8 cellular contexts compared by ENCODE assay signal in the genomic region with DNA sequence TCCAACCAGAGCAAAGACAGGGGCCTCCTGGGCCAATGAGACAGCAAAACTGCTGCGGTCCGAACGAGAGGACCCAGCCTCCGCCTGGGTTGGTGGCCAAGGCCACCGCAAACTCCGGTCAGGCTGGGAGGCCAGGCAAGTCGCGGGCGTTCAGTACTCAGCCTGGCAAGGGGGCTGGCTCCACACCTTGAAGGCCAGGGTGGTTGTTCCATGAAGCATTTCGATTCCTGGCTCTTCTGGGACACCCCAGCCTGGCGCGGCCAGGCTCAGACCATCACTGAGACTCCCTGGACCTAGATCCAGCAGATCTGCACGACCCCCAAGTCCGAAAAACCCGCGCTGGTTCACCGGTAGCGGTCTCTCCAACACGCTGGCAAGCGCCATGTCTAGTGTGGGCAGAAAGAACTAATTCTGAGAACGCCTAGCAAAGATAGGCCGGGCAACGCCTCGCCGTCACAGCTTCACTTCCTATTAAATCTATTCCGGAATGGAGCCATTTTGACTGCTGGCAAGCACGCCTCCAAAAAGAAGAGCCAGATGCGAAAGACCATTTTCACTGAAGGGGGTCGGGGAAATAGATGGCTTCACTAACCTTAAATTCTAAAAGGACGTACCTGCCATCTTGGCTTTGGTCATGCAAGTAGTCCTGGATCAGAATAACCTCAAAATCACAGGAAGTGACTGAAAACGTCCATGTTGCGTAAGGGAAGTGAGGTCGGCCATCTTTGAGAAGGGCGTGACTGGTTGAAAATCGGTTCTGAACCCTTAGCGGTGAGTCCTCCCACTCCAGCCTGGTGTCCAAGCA. TPM values are rescaled to one million over a fixed set of nuclear protein-coding genes. Genes with fewer than 3 reads are reported as not detected.
DNase-seq lines count a peak whose midpoint lies in the region; ATAC-seq, FAIRE-seq and TF ChIP-seq lines count a peak whose summit lies in the region.

A gene (minus strand): TSS at position 403 of the 805 bp plus-strand sequence. CDS start 19 bp downstream, at position 384.

- peak; percentile 95 for FAIRE-seq in GM18507 (lab: Jason Lieb, UNC)
- FAIRE-seq in GM12878 (lab: Jason Lieb, UNC) = peak; percentile 100

- intact Hi-C loops in GM12878 (cut with micrococcal nuclease; ENCODE audit: unreplicated experiment) = no loop called here

- SMC1A ChIA-PET in GM12878 (lab: Charles Lee; ENCODE audit: uncharacterized antibody, unreplicated experiment) = interaction anchor here (0.6 to 1.8 kb wide), 4 partner anchors 13 to 58 kb away, joined by 3 to 7 read pairs (median 4); no protein-coding TSS in a partner anchor

- TF ChIP-seq CTCF in GM12878 (IDR thresholded peaks at IDR 0.05 in 2 of 3, conservative IDR thresholded peaks at IDR 0.05 in 1 of 3; ENCODE audit: control insufficient read depth in 2 of 3, extremely low read depth in 1 of 3, insufficient read depth in 1 of 3, low read depth in 3 of 3, low read length in 3 of 3) = no peak

- in situ Hi-C loops in GM12878 (cut with MboI) = no loop called here

- H3K9ac ChIP-seq in SK-N-MC (ENCODE audit: insufficient read length) (peak within 1 kb of the TSS; percentile 96), GM12878 (ENCODE audit: control insufficient read depth, insufficient read depth, low read length) (peak within 1 kb of the TSS; percentile 96), iPS-15b (ENCODE audit: low read depth, low read length) (peak within 1 kb of the TSS; percentile 99)

- H3K9me3 ChIP-seq in SK-N-MC (ENCODE audit: low read depth, low read length) (no peaks in the 10 kb centered on the region), GM12878 (replicated peaks; ENCODE audit: control insufficient read depth, insufficient read depth, low read length) (no peaks in the 10 kb centered on the region), iPS-15b (ENCODE audit: control insufficient read depth, insufficient read depth, low read length) (no peaks in the 10 kb centered on the region)

- CTCF ChIA-PET in GM12878 (lab: Yijun Ruan, JAX) = interaction anchor here (0.8 to 3.6 kb wide), 8 partner anchors 22 to 120 kb away, joined by 3 to 16 read pairs (median 5); no protein-coding TSS in a partner anchor

- POLR2A ChIA-PET in GM12878 (lab: Charles Lee) = interaction anchor here (0.6 to 1.0 kb wide), 3 partner anchors 28 to 99 kb away, joined by 3 to 4 read pairs (median 3); no protein-coding TSS in a partner anchor

- WGBS in GM12878 (ENCODE audit: insufficient coverage, insufficient replicate concordance, low lambda C conversion rate, missing lambda C conversion rate) = under 1% methylated on average over 36 of the region's 36 CpGs

- peak within 1 kb of the TSS; percentile 85 for H3K4me2 ChIP-seq in GM12878 (ENCODE audit: control insufficient read depth, insufficient read depth)

- RAD21 ChIA-PET in GM12878 (lab: Charles Lee; ENCODE audit: unreplicated experiment) = interaction anchor here (0.6 to 2.5 kb wide), 5 partner anchors 23 to 48 kb away, joined by 3 to 13 read pairs (median 5); no protein-coding TSS in a partner anchor

- H3K4me1 ChIP-seq in GM12878 (ENCODE audit: control insufficient read depth, insufficient read depth, low read length) = peaks cover 6% of the 10 kb centered on the region
- peaks cover 10% of the 10 kb centered on the region for H3K4me1 ChIP-seq in iPS-15b (ENCODE audit: control insufficient read depth, insufficient read depth, low read length)

- H3K27ac ChIP-seq in SK-N-MC = peak within 1 kb of the TSS; percentile 98
- H3K27ac ChIP-seq in GM12878 (ENCODE audit: control insufficient read depth, insufficient read depth) = peak within 1 kb of the TSS; percentile 92
- H3K27ac ChIP-seq in skin epidermis = peak within 1 kb of the TSS; percentile 85 to 99 (median 95)

- peak within 1 kb of the TSS; percentile 99 for H2AFZ ChIP-seq in GM12878 (ENCODE audit: control insufficient read depth, low read depth, low read length)

- TF ChIP-seq EP300 in GM12878 (IDR thresholded peaks at IDR 0.05; ENCODE audit: borderline replicate concordance in 1 of 2, control insufficient read depth in 1 of 2, low read depth in 2 of 2, low read length in 2 of 2) = no peak

- H3K36me3 ChIP-seq in SK-N-MC (ENCODE audit: insufficient read depth, low read length) = peaks cover 34% of the 10 kb centered on the region
- peaks cover 0 to 13% of the 10 kb centered on the region in 2 experiments for H3K36me3 ChIP-seq in GM12878 (ENCODE audit: control insufficient read depth in 2 of 2, insufficient read depth in 2 of 2, low read length in 1 of 2)
- peaks cover 20% of the 10 kb centered on the region for H3K36me3 ChIP-seq in iPS-15b (ENCODE audit: control insufficient read depth, insufficient read depth, low read length)

- H4K20me1 ChIP-seq in GM12878 (ENCODE audit: control insufficient read depth, insufficient read depth) = no peaks in the 10 kb centered on the region

- H3K27me3 ChIP-seq in GM12878 (replicated peaks in 1 of 2; ENCODE audit: control insufficient read depth in 2 of 2, insufficient read depth in 2 of 2, low read length in 1 of 2) (no peaks in the 10 kb centered on the region), iPS-15b (ENCODE audit: control insufficient read depth, insufficient read depth, low read length) (no peaks in the 10 kb centered on the region)

- H3K79me2 ChIP-seq in GM12878 (ENCODE audit: control insufficient read depth, insufficient read depth, low read length) = peaks cover 17% of the 10 kb centered on the region

- peak; percentile 91 for TF ChIP-seq POLR2A in GM12878 (IDR thresholded peaks at IDR 0.05; ENCODE audit: low read depth, low read length)

- DNase-seq in GM18507 (ENCODE audit: extremely low spot score, insufficient read length, low read depth) = peak; percentile 82
- peak; percentile 92 for DNase-seq in SK-N-MC (ENCODE audit: low read depth, low spot score)
- peak; percentile 98 for DNase-seq in GM12878 (ENCODE audit: low read depth, low spot score)
- no peak for DNase-seq in NOMO-1 treated with dmso at 0.1 percent for 144 hours (lab: John Stamatoyannopoulos, UW; ENCODE audit: unreplicated experiment)
- DNase-seq in COR-L47 (lab: John Stamatoyannopoulos, UW) = no peak

- TF ChIP-seq RAD21 in GM12878 (IDR thresholded peaks at IDR 0.05; ENCODE audit: insufficient read depth, low read depth, low read length) = no peak

- ATAC-seq in HG02970 (IDR thresholded peaks at IDR 0.05; ENCODE audit: low FRiP score, unreplicated experiment) (peak; percentile 95), GM12878 (peak; percentile 98)

- BruUV-seq in GM12878 (replicated peaks; lab: Mats Ljungman, UMichigan) = no TSS peak

- H3K4me3 ChIP-seq in SK-N-MC (peak within 1 kb of the TSS; percentile 83), GM12878 (peak within 1 kb of the TSS; percentile 83), iPS-15b (ENCODE audit: low read depth, low read length) (peak within 1 kb of the TSS; percentile 96), skin epidermis (peak within 1 kb of the TSS; percentile 56 to 95 (median 85))

TF ChIP-seq in GM12878, 131 proteins besides CTCF, POLR2A, EP300 and RAD21 (continues in another document):
- TF ChIP-seq SREBF1 (IDR thresholded peaks at IDR 0.05; ENCODE audit: low read length) = no peak
- peak; percentile 84 for TF ChIP-seq SIX5 (IDR thresholded peaks at IDR 0.05; ENCODE audit: low read depth, low read length, severe bottlenecking)
- TF ChIP-seq CEBPB (IDR thresholded peaks at IDR 0.05; ENCODE audit: borderline replicate concordance in 1 of 2, low read depth in 2 of 2, low read length in 2 of 2) = peak in 1 of 2 experiments; percentile 68; a peak in 1 of 4 replicates
- 0 out of 4 replicates have a peak, but pooled peaks of 1 of the 2 experiments have one; percentile 8 for TF ChIP-seq BHLHE40 (IDR thresholded peaks at IDR 0.05; ENCODE audit: borderline replicate concordance in 1 of 2, low read depth in 2 of 2, low read length in 1 of 2)
- peak; percentile 62 for TF ChIP-seq RUNX3 (IDR thresholded peaks at IDR 0.05; ENCODE audit: low read length)
- TF ChIP-seq POU2F2 (IDR thresholded peaks at IDR 0.05; ENCODE audit: borderline replicate concordance, low read depth, low read length) = peak; percentile 34; the same call in 2 of the 3 replicates
- TF ChIP-seq TBL1XR1 (IDR thresholded peaks at IDR 0.05; ENCODE audit: low read depth, low read length) = peak; percentile 27; the same call in 1 of the 2 replicates
- TF ChIP-seq MEF2A (IDR thresholded peaks at IDR 0.05; ENCODE audit: insufficient read depth, low read depth, low read length) = no peak
- TF ChIP-seq, protein P1, sequence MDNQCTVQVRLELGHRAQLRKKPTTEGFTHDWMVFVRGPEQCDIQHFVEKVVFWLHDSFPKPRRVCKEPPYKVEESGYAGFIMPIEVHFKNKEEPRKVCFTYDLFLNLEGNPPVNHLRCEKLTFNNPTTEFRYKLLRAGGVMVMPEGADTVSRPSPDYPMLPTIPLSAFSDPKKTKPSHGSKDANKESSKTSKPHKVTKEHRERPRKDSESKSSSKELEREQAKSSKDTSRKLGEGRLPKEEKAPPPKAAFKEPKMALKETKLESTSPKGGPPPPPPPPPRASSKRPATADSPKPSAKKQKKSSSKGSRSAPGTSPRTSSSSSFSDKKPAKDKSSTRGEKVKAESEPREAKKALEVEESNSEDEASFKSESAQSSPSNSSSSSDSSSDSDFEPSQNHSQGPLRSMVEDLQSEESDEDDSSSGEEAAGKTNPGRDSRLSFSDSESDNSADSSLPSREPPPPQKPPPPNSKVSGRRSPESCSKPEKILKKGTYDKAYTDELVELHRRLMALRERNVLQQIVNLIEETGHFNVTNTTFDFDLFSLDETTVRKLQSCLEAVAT (IDR thresholded peaks at IDR 0.05) = peak; percentile 88

RNA-seq across cellular contexts. Expression of the gene that starts here (rescaled TPM):
- total RNA-seq in GM12878 (2013; cell fraction: nucleolus; rRNA removed) = 19.2 and 22.2 TPM in 2 replicates
- total RNA-seq in GM12878 (2014; rRNA removed) (120 and 142 TPM in 2 replicates), GM12878 (2014; rRNA removed; fragmentation: Illumina TruSeq; extraction: Trizol) (90.6 and 98.9 TPM in 2 replicates), GM12878 (2021) (94.5 and 97.1 TPM in 2 replicates)
- polyA plus RNA-seq in GM12878 (2011; ENCODE audit: low read depth) = 48.1 TPM
- polyA plus RNA-seq in GM12878 (2011; rRNA removed) (107 and 146 TPM in 2 replicates), GM12878 (2014; fragmentation: Illumina TruSeq; extraction: Trizol) (77.7 and 84.5 TPM in 2 replicates), GM12878 (2014; fragmentation: Nextera tagmentation; extraction: Ambion mirVana) (100 to 1,000 TPM; 686 to 802 TPM), GM12878 (2014; rRNA removed) (113 and 125 TPM in 2 replicates), GM12878 (2016; fragmentation: Nextera tagmentation; extraction: Ambion mirVana) (100 to 1,000 TPM; 180 to 205 TPM)
- 192 and 210 TPM in 2 replicates for polyA plus RNA-seq in GM12878 (2011; cell fraction: cytosol; rRNA removed)
- 69.1 and 69.9 TPM in 2 replicates for polyA plus RNA-seq in GM12878 (2011; cell fraction: nucleus; rRNA removed)
- 63.4 and 74.5 TPM in 2 replicates for polyA plus RNA-seq in GM12878 (2012)
- polyA minus RNA-seq in GM12878 (2011; rRNA and poly(A)+ RNA removed) = 108 and 155 TPM in 2 replicates
- 31.9 and 46.2 TPM in 2 replicates for polyA minus RNA-seq in GM12878 (2011; cell fraction: cytosol; rRNA and poly(A)+ RNA removed)
- 30.2 and 41.7 TPM in 2 replicates for polyA minus RNA-seq in GM12878 (2011; cell fraction: nucleus; rRNA and poly(A)+ RNA removed)

Comparison
In these comparisons a context has a peak if more than half of its experiments do, and no peak if none do; other contexts are left out.
1. DNase-seq: peak in GM18507 (single experiment), SK-N-MC (single experiment) and GM12878 (single experiment); none in NOMO-1 treated with dmso at 0.1 percent for 144 hours (single experiment) and COR-L47 (single experiment).
2. Peak in every context shown above with its lines, with median percentiles within 50 percentile points of each other: H3K27ac ChIP-seq, H3K4me3 ChIP-seq and H3K9ac ChIP-seq.